In the genomic region with DNA sequence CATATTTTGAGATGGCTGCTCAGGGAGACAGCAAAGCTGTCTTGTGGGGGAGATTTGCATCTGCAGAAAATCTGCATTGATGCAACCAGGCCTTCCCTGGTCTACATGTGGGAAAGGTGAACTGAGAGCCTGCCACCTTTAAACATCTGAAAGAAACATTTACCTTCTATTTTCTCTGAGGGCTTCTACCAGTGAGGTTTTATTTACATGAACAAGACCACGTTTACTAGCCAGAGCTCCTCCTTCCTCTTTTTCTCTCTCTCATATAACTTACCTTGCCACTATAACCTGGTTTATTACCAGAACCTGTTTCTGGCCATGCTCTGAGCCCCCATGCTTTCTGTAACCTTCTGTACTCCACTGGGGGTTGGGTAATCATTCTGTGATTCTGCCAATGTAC, we compare ENCODE assay signal across 19 cellular contexts. TPM values are rescaled to one million over a fixed set of nuclear protein-coding genes. Genes with fewer than 3 reads are reported as not detected.
DNase-seq lines count a peak whose midpoint lies in the region; ATAC-seq, FAIRE-seq and TF ChIP-seq lines count a peak whose summit lies in the region.
"Had no signal": no experiment of that assay in that cellular context is flagged by ENCODE, and none has a peak within 500 bp of the region (broad histone marks: within the 10 kb centered on the region; RNA-seq: fewer than 3 reads in every experiment).

No MANE protein-coding gene starts in this region.

- no peaks in the 10 kb centered on the region for H3K79me2 ChIP-seq in GM12878 (ENCODE audit: control insufficient read depth, insufficient read depth, low read length)

- DNase-seq in GM12865 (ENCODE audit: low read depth) (peak; percentile 30), Kasumi-1 (lab: John Stamatoyannopoulos, UW) (peak; percentile 26 to 37), GM12878 (ENCODE audit: low read depth, low spot score) (no peak), DMS79 treated with DMSO at 0.1 percent for 48 hours (lab: John Stamatoyannopoulos, UW) (no peak), CD1c-positive myeloid dendritic cell (ENCODE audit: extremely low spot score) (no peak), DMS114 treated with DMSO at 0.1 percent for 48 hours (lab: John Stamatoyannopoulos, UW; ENCODE audit: unreplicated experiment) (no peak)
- no peak for DNase-seq in CD8-positive, alpha-beta memory T cell
- DNase-seq: activated CD8-positive, alpha-beta T cell treated with anti-CD3 and anti-CD28 coated beads for 36 hours; cerebellar nuclear complex; COR-L47; foreskin melanocyte; left ventricle myocardium superior; NCI-H146; NCI-H446 treated with DMSO at 0.1 percent for 48 hours had no signal

- POLR2A ChIA-PET in GM12878 (lab: Charles Lee) = no interaction called here
- POLR2A ChIA-PET in CD8-positive, alpha-beta memory T cell (lab: Charles Lee) = no interaction called here

- H2AFZ ChIP-seq in GM12878 (ENCODE audit: control insufficient read depth, low read depth, low read length) = no peak overlapping the region

- WGBS in GM12878 (ENCODE audit: insufficient coverage, insufficient replicate concordance, low lambda C conversion rate, missing lambda C conversion rate) = 0% methylated on average over 1 of the region's 1 CpG

- H3K9me3 ChIP-seq in GM12878 (replicated peaks; ENCODE audit: control insufficient read depth, insufficient read depth, low read length) = no peaks in the 10 kb centered on the region
- no peaks in the 10 kb centered on the region for H3K9me3 ChIP-seq in CD8-positive, alpha-beta memory T cell (ENCODE audit: low read length)

- FAIRE-seq in GM12878 (lab: Jason Lieb, UNC) = no peak
- FAIRE-seq: K562, TTC549 had no signal

- BruUV-seq in GM12878 (replicated peaks; lab: Mats Ljungman, UMichigan) = no TSS peak

- no peak overlapping the region; the same call in 1 of the 2 replicates for H3K9ac ChIP-seq in GM12878 (ENCODE audit: control insufficient read depth, insufficient read depth, low read length)

- no peak overlapping the region for H3K4me2 ChIP-seq in GM12878 (ENCODE audit: control insufficient read depth, insufficient read depth)

- no peaks in the 10 kb centered on the region for H3K36me3 Mint-ChIP-seq in CD8-positive, alpha-beta memory T cell

- H3K9me3 Mint-ChIP-seq in CD8-positive, alpha-beta memory T cell = no peaks in the 10 kb centered on the region
- H3K9me3 Mint-ChIP-seq: activated CD8-positive, alpha-beta T cell treated with anti-CD3 and anti-CD28 coated beads for 36 hours had no signal

- no peaks in the 10 kb centered on the region; the same call in 1 of the 2 replicates for H3K4me1 ChIP-seq in GM12878 (ENCODE audit: control insufficient read depth, insufficient read depth, low read length)
- no peaks in the 10 kb centered on the region for H3K4me1 ChIP-seq in CD8-positive, alpha-beta memory T cell (ENCODE audit: insufficient read depth, low read length)

- no peaks in the 10 kb centered on the region for H4K20me1 ChIP-seq in GM12878 (ENCODE audit: control insufficient read depth, insufficient read depth)

- in situ Hi-C loops in GM12878 (cut with MboI) = no loop called here

- ATAC-seq in GM21723 (IDR thresholded peaks at IDR 0.05; ENCODE audit: unreplicated experiment) (peak; percentile 77), GM12878 (peak; percentile 62)
- ATAC-seq: activated CD8-positive, alpha-beta T cell treated with anti-CD3 and anti-CD28 coated beads for 36 hours; K562; left ventricle myocardium superior had no signal

- H3K4me3 Mint-ChIP-seq in CD8-positive, alpha-beta memory T cell = no peak overlapping the region
- H3K4me3 Mint-ChIP-seq: activated CD8-positive, alpha-beta T cell treated with anti-CD3 and anti-CD28 coated beads for 36 hours had no signal

- TF ChIP-seq POLR2A in GM12878 (IDR thresholded peaks at IDR 0.05; ENCODE audit: low read depth, low read length) = no peak

- SMC1A ChIA-PET in GM12878 (lab: Charles Lee; ENCODE audit: uncharacterized antibody, unreplicated experiment) = interaction anchor here (0.8 to 2.8 kb wide), 2 partner anchors 12 to 14 kb away, joined by 4 to 10 read pairs; a partner anchor contains a TSS

- TF ChIP-seq RAD21 in GM12878 (IDR thresholded peaks at IDR 0.05; ENCODE audit: insufficient read depth, low read depth, low read length) = no peak

- H3K27me3 Mint-ChIP-seq in CD8-positive, alpha-beta memory T cell = peaks cover 9 to 17% of the 10 kb centered on the region in 2 donors
- H3K27me3 Mint-ChIP-seq: activated CD8-positive, alpha-beta T cell treated with anti-CD3 and anti-CD28 coated beads for 36 hours had no signal

- H3K4me1 Mint-ChIP-seq in CD8-positive, alpha-beta memory T cell = peaks cover 0 to 11% (median 9%) of the 10 kb centered on the region in 3 donors

- H3K4me3 ChIP-seq in GM12865 (ENCODE audit: low read depth, low read length) (no peak overlapping the region), GM12878 (no peak overlapping the region)
- no peak overlapping the region for H3K4me3 ChIP-seq in CD8-positive, alpha-beta memory T cell (ENCODE audit: low read length)
- H3K4me3 ChIP-seq: K562 had no signal

- no peaks in the 10 kb centered on the region for H3K27me3 ChIP-seq in GM12878 (replicated peaks in 1 of 2; ENCODE audit: control insufficient read depth in 2 of 2, insufficient read depth in 2 of 2, low read length in 1 of 2)
- no peaks in the 10 kb centered on the region for H3K27me3 ChIP-seq in CD8-positive, alpha-beta memory T cell (ENCODE audit: insufficient read depth, low read length, poor library complexity, severe bottlenecking)

- no peak for TF ChIP-seq EP300 in GM12878 (IDR thresholded peaks at IDR 0.05; ENCODE audit: borderline replicate concordance in 1 of 2, control insufficient read depth in 1 of 2, low read depth in 2 of 2, low read length in 2 of 2)

- H3K36me3 ChIP-seq in GM12878 (ENCODE audit: control insufficient read depth in 2 of 2, insufficient read depth in 2 of 2, low read length in 1 of 2) = no peaks in the 10 kb centered on the region
- no peaks in the 10 kb centered on the region for H3K36me3 ChIP-seq in CD8-positive, alpha-beta memory T cell (ENCODE audit: insufficient read depth, low read length)

- intact Hi-C loops in GM12878 (cut with micrococcal nuclease; ENCODE audit: unreplicated experiment) = no loop called here

- RAD21 ChIA-PET in GM12878 (lab: Charles Lee; ENCODE audit: unreplicated experiment) = interaction anchor here (0.7 kb wide), 1 partner anchor 239 kb away, joined by 3 read pairs; no protein-coding TSS in a partner anchor

- TF ChIP-seq CTCF in GM12865 (IDR thresholded peaks at IDR 0.05; ENCODE audit: insufficient read depth, low read depth, low read length, missing control alignments) = no peak
- TF ChIP-seq CTCF in GM12878 (IDR thresholded peaks at IDR 0.05 in 2 of 3, conservative IDR thresholded peaks at IDR 0.05 in 1 of 3; ENCODE audit: control insufficient read depth in 2 of 3, extremely low read depth in 1 of 3, insufficient read depth in 1 of 3, low read depth in 3 of 3, low read length in 3 of 3) = no peak

- CTCF ChIA-PET in GM12878 (lab: Yijun Ruan, JAX) = no interaction called here
- CTCF ChIA-PET in CD8-positive, alpha-beta memory T cell (lab: Charles Lee) = no interaction called here

- no peak overlapping the region for H3K27ac Mint-ChIP-seq in CD8-positive, alpha-beta memory T cell
- H3K27ac Mint-ChIP-seq: activated CD8-positive, alpha-beta T cell treated with anti-CD3 and anti-CD28 coated beads for 36 hours had no signal

- H3K27ac ChIP-seq in GM12878 (ENCODE audit: control insufficient read depth, insufficient read depth) = no peak overlapping the region
- no peak overlapping the region for H3K27ac ChIP-seq in CD8-positive, alpha-beta memory T cell (ENCODE audit: low read depth, low read length)

TF ChIP-seq in GM12878, 131 proteins besides CTCF, POLR2A, EP300 and RAD21:
- TF ChIP-seq SPI1 (IDR thresholded peaks at IDR 0.05; ENCODE audit: borderline replicate concordance, insufficient read depth, low read depth, low read length) (0 out of 2 replicates have a peak, but pooled peaks have one; percentile 9), MXI1 (IDR thresholded peaks at IDR 0.05; ENCODE audit: low read depth, low read length) (no peak)

RNA-seq across cellular contexts. Expression of a gene that starts 14.4 kb away (rescaled TPM):
- total RNA-seq in GM12878 (2013; cell fraction: nucleolus; rRNA removed) = 61.1 and 62.6 TPM in 2 replicates
- total RNA-seq in GM12878 (2014; rRNA removed) (49.5 and 51.9 TPM in 2 replicates), GM12878 (2014; rRNA removed; fragmentation: Illumina TruSeq; extraction: Trizol) (37.2 and 38.6 TPM in 2 replicates), GM12878 (2021) (39.2 and 41.8 TPM in 2 replicates)
- 43.1 TPM for polyA plus RNA-seq in GM12878 (2011; ENCODE audit: low read depth)
- polyA plus RNA-seq in GM12878 (2011; rRNA removed) (0.48 and 0.71 TPM in 2 replicates), GM12878 (2014; fragmentation: Illumina TruSeq; extraction: Trizol) (39.2 and 43.0 TPM in 2 replicates), GM12878 (2014; fragmentation: Nextera tagmentation; extraction: Ambion mirVana) (10 to 100 TPM; 21.4 to 28.5 TPM), GM12878 (2014; rRNA removed) (33.2 and 36.3 TPM in 2 replicates), GM12878 (2016; fragmentation: Nextera tagmentation; extraction: Ambion mirVana) (10 to 100 TPM; 42.4 to 45.0 TPM)
- 0.58 and 0.92 TPM in 2 replicates for polyA plus RNA-seq in GM12878 (2011; cell fraction: cytosol; rRNA removed)
- polyA plus RNA-seq in GM12878 (2011; cell fraction: nucleus; rRNA removed) = 2.0 and 2.3 TPM in 2 replicates
- 48.4 and 49.8 TPM in 2 replicates for polyA plus RNA-seq in GM12878 (2012)
- 2.2 and 2.3 TPM in 2 replicates for polyA minus RNA-seq in GM12878 (2011; rRNA and poly(A)+ RNA removed)
- polyA minus RNA-seq in GM12878 (2011; cell fraction: cytosol; rRNA and poly(A)+ RNA removed) = 0.52 and 0.67 TPM in 2 replicates
- 0.48 and 1.5 TPM in 2 replicates for polyA minus RNA-seq in GM12878 (2011; cell fraction: nucleus; rRNA and poly(A)+ RNA removed)
- total RNA-seq in CD8-positive, alpha-beta memory T cell = not detected
- polyA plus RNA-seq in CD8-positive, alpha-beta memory T cell = not detected
- total RNA-seq: G401, pulmonary artery endothelial cell had no signal

Comparison
In these comparisons a context has a peak if more than half of its experiments do, and no peak if none do; other contexts are left out.
1. DNase-seq: peak in GM12865 (single experiment) and Kasumi-1 (2 of 2); none in GM12878 (single experiment), CD8-positive, alpha-beta memory T cell (0 of 5), DMS79 treated with DMSO at 0.1 percent for 48 hours (single experiment), CD1c-positive myeloid dendritic cell (single experiment) and DMS114 treated with DMSO at 0.1 percent for 48 hours (single experiment).
2. RNA of a gene that starts 14.4 kb away (total RNA-seq): 37.2 to 62.6 TPM in GM12878; not detected in CD8-positive, alpha-beta memory T cell; every median in the first group is over 10 times any median in the second.